ENCODE assay signal across 23 cellular contexts in genomic region chr1:37001697-37002096, GRCh38. TPM values are rescaled to one million over a fixed set of nuclear protein-coding genes. Genes with fewer than 3 reads are reported as not detected.
DNase-seq lines count a peak whose midpoint lies in the region; ATAC-seq, FAIRE-seq and TF ChIP-seq lines count a peak whose summit lies in the region.
"Had no signal": no experiment of that assay in that cellular context is flagged by ENCODE, and none has a peak within 500 bp of the region (broad histone marks: within the 10 kb centered on the region; RNA-seq: fewer than 3 reads in every experiment).

No MANE protein-coding gene starts in this region.

- H3K9me3 ChIP-seq in H1 (ENCODE audit: insufficient read depth in 2 of 2, low read depth in 1 of 2, low read length in 1 of 2): no peaks in the 10 kb centered on the region

- CTCF ChIA-PET in H1 (lab: Charles Lee; ENCODE audit: partially characterized antibody): interaction anchor here (0.6 to 2.4 kb wide), 9 partner anchors 9 to 415 kb away, joined by 3 to 9 read pairs (median 3); no protein-coding TSS in a partner anchor

- H2AFZ ChIP-seq in H1 (ENCODE audit: low read length): no peak overlapping the region

- ATAC-seq in activated T-cell treated with anti-CD3 and anti-CD28 coated beads, Interleukin-2, amount 50 U/mL, for 72 hours (replicated peaks in 1 of 2): no peak
- ATAC-seq: Right ventricle myocardium inferior had no signal

- H3K27ac ChIP-seq in H1 (ENCODE audit: low read depth, low read length): no peak overlapping the region

- H3K27me3 Mint-ChIP-seq in activated T-cell treated with anti-CD3 and anti-CD28 coated beads, Interleukin-2, amount 50 U/mL, for 72 hours (ENCODE audit: low read depth): no peaks in the 10 kb centered on the region

- H3K23me2 ChIP-seq in H1 (ENCODE audit: low read depth, low read length): no peaks in the 10 kb centered on the region

- H4K20me1 ChIP-seq in H1 (replicated peaks in 1 of 2; ENCODE audit: control insufficient read depth in 1 of 2, insufficient read depth in 2 of 2, low read length in 2 of 2): no peaks in the 10 kb centered on the region

- peak; percentile 10; the same call in 1 of the 2 replicates for TF ChIP-seq CTCF in GM12875 (IDR thresholded peaks at IDR 0.05; ENCODE audit: borderline replicate concordance, insufficient read depth, low read depth, low read length)
- peak; percentile 0 to 26 (median 21) for TF ChIP-seq CTCF in H1 (IDR thresholded peaks at IDR 0.05; ENCODE audit: control extremely low read depth in 1 of 3, insufficient read depth in 1 of 3, low read depth in 1 of 3, low read length in 3 of 3)

- H3K4me3 Mint-ChIP-seq in activated T-cell treated with anti-CD3 and anti-CD28 coated beads, Interleukin-2, amount 50 U/mL, for 72 hours: no peak overlapping the region
- H3K4me3 Mint-ChIP-seq: CD4-positive, alpha-beta memory T cell had no signal

- no peaks in the 10 kb centered on the region for H3K36me3 ChIP-seq in H1 (ENCODE audit: control insufficient read depth in 2 of 4, insufficient read depth in 4 of 4, low read length in 3 of 4)

- FAIRE-seq in H1 (lab: Jason Lieb, UNC): no peak
- FAIRE-seq: G401.6, GM19239 had no signal

- DNase-seq in NCI-H82 (lab: John Stamatoyannopoulos, UW) (peak; percentile 48), NCI-H82 treated with DMSO at 0.1 percent for 48 hours (lab: John Stamatoyannopoulos, UW; ENCODE audit: unreplicated experiment) (no peak), NCI-H69 (lab: John Stamatoyannopoulos, UW) (peak; percentile 68), H1 (ENCODE audit: low read depth in 1 of 2, low spot score in 2 of 2) (no peak), DMS114 treated with DMSO at 0.1 percent for 48 hours (lab: John Stamatoyannopoulos, UW; ENCODE audit: unreplicated experiment) (no peak), G401 (ENCODE audit: low spot score) (no peak)
- DNase-seq in activated T-cell treated with anti-CD3 and anti-CD28 coated beads, Interleukin-2, amount 50 U/mL, for 72 hours: no peak
- DNase-seq: Calu3; CD4-positive, alpha-beta memory T cell; DMS79 treated with DMSO at 0.1 percent for 48 hours; HCEC 1CT; NCI-H1092 treated with DMSO at 0.1 percent for 48 hours; NCI-H1694 treated with DMSO at 0.1 percent for 48 hours; NCI-H226; NCI-H524 treated with DMSO at 0.1 percent for 48 hours; T-helper 1 cell had no signal

- H2AK5ac ChIP-seq in H1 (ENCODE audit: low read depth, low read length): no peak overlapping the region

- no peaks in the 10 kb centered on the region; the same call in 1 of the 2 replicates for H3K79me1 ChIP-seq in H1 (ENCODE audit: low read depth, low read length)

- no peaks in the 10 kb centered on the region for H3K36me3 Mint-ChIP-seq in activated T-cell treated with anti-CD3 and anti-CD28 coated beads, Interleukin-2, amount 50 U/mL, for 72 hours (ENCODE audit: insufficient read depth in 2 of 2)
- H3K36me3 Mint-ChIP-seq: CD4-positive, alpha-beta memory T cell had no signal

- peaks cover 0 to 11% (median 10%) of the 10 kb centered on the region in 4 experiments; a peak in 5 of 7 replicates for H3K4me1 ChIP-seq in H1 (replicated peaks in 1 of 4; ENCODE audit: control insufficient read depth in 3 of 4, insufficient read depth in 4 of 4, low read length in 3 of 4)

- no peak overlapping the region for H3K4me2 ChIP-seq in H1 (ENCODE audit: insufficient read depth in 1 of 2, low read depth in 2 of 2, low read length in 2 of 2)

- H3K23ac ChIP-seq in H1 (ENCODE audit: insufficient read length): no peak overlapping the region

- no peak overlapping the region for H3K4ac ChIP-seq in H1 (replicated peaks; ENCODE audit: insufficient read length, low read depth, low read length)

- H3K27ac Mint-ChIP-seq in activated T-cell treated with anti-CD3 and anti-CD28 coated beads, Interleukin-2, amount 50 U/mL, for 72 hours: no peak overlapping the region
- H3K27ac Mint-ChIP-seq: CD4-positive, alpha-beta memory T cell had no signal

- H3K4me3 ChIP-seq in GM12875 (ENCODE audit: low read depth, low read length): no peak overlapping the region
- H3K4me3 ChIP-seq in H1 (ENCODE audit: extremely low read depth in 1 of 4, insufficient read depth in 2 of 4, low read depth in 3 of 4, low read length in 4 of 4): no peak overlapping the region

- no peak for TF ChIP-seq POLR2A in H1 (IDR thresholded peaks at IDR 0.05; ENCODE audit: control extremely low read depth in 1 of 2, low read depth in 2 of 2, low read length in 2 of 2)

- no peak overlapping the region for H2BK12ac ChIP-seq in H1 (ENCODE audit: low read depth, low read length)

- no peak overlapping the region for H4K91ac ChIP-seq in H1 (replicated peaks; ENCODE audit: insufficient read length, low read length)

- no peak overlapping the region for H4K8ac ChIP-seq in H1 (ENCODE audit: extremely low read depth, insufficient read depth, low read length)

- no peak overlapping the region for H2BK5ac ChIP-seq in H1 (ENCODE audit: low read depth, low read length)

- H3K18ac ChIP-seq in H1 (ENCODE audit: extremely low read depth, low read length): no peak overlapping the region

- H3K9ac ChIP-seq in H1 (replicated peaks in 1 of 4; ENCODE audit: extremely low read depth in 1 of 4, low read depth in 3 of 4, low read length in 3 of 4): no peak overlapping the region

- no peak for TF ChIP-seq EP300 in H1 (IDR thresholded peaks at IDR 0.05; ENCODE audit: borderline replicate concordance in 1 of 2, low read depth in 2 of 2, low read length in 2 of 2)

- in situ Hi-C loops in G401 (cut with HindIII; ENCODE audit: low sequenced_read_pairs): no loop called here

- TF ChIP-seq RAD21 in H1 (IDR thresholded peaks at IDR 0.05 in 1 of 2, conservative IDR thresholded peaks at IDR 0.05 in 1 of 2; ENCODE audit: low read depth in 2 of 2, low read length in 2 of 2): peak; percentile 32 to 36

- H3K56ac ChIP-seq in H1 (replicated peaks; ENCODE audit: insufficient read length, low read depth, low read length): no peak overlapping the region

- no peak overlapping the region for H2BK15ac ChIP-seq in H1 (ENCODE audit: low read length)

- H4K5ac ChIP-seq in H1 (ENCODE audit: insufficient read length, low read depth, low read length): no peak overlapping the region

- POLR2A ChIA-PET in H1 (lab: Charles Lee; ENCODE audit: partially characterized antibody): no interaction called here

- H2BK20ac ChIP-seq in H1 (ENCODE audit: low read length): no peak overlapping the region

- no peaks in the 10 kb centered on the region for H3K9me3 Mint-ChIP-seq in activated T-cell treated with anti-CD3 and anti-CD28 coated beads, Interleukin-2, amount 50 U/mL, for 72 hours
- H3K9me3 Mint-ChIP-seq: CD4-positive, alpha-beta memory T cell had no signal

- no peaks in the 10 kb centered on the region for H3K27me3 ChIP-seq in H1 (replicated peaks in 1 of 4; ENCODE audit: control insufficient read depth in 3 of 4, extremely low read depth in 1 of 4, insufficient read depth in 3 of 4, low read length in 3 of 4)

- no peak overlapping the region for H2BK120ac ChIP-seq in H1 (replicated peaks; ENCODE audit: low read depth, low read length)

- H3K79me2 ChIP-seq in H1 (ENCODE audit: control insufficient read depth in 1 of 2, insufficient read depth in 2 of 2, low read length in 2 of 2): no peaks in the 10 kb centered on the region

- no peak overlapping the region for H3K14ac ChIP-seq in H1 (ENCODE audit: insufficient read length)

- 22% methylated on average over 2 of the region's 2 CpGs; no CpG with 5 or more reads in 1 of the 2 experiments for WGBS in H1 (ENCODE audit: extremely low coverage in 1 of 2, insufficient coverage in 1 of 2, insufficient read length in 1 of 2, insufficient replicate concordance in 2 of 2, low coverage in 1 of 2, low lambda C conversion rate in 2 of 2, missing lambda C conversion rate in 1 of 2), 2 experiments

- no peaks in the 10 kb centered on the region for H3K4me1 Mint-ChIP-seq in activated T-cell treated with anti-CD3 and anti-CD28 coated beads, Interleukin-2, amount 50 U/mL, for 72 hours (ENCODE audit: low read depth)
- H3K4me1 Mint-ChIP-seq: CD4-positive, alpha-beta memory T cell had no signal

TF ChIP-seq in H1, 55 proteins besides CTCF, POLR2A, EP300 and RAD21 (continues in another document):
- TF ChIP-seq CREB1 (IDR thresholded peaks at IDR 0.05) (no peak), SRF (IDR thresholded peaks at IDR 0.05; ENCODE audit: low read depth, low read length) (no peak), ASH2L (IDR thresholded peaks at IDR 0.05; ENCODE audit: low read length) (no peak), SP1 (IDR thresholded peaks at IDR 0.05; ENCODE audit: low read depth, low read length) (no peak), ATF2 (IDR thresholded peaks at IDR 0.05; ENCODE audit: low read length) (no peak), CHD1 (IDR thresholded peaks at IDR 0.05; ENCODE audit: low read depth, low read length) (no peak), SP4 (IDR thresholded peaks at IDR 0.05; ENCODE audit: low read length) (no peak), CHD2 (IDR thresholded peaks at IDR 0.05; ENCODE audit: low read length) (no peak), GTF2F1 (IDR thresholded peaks at IDR 0.05; ENCODE audit: borderline replicate concordance, low read depth, low read length) (no peak), POLR2AphosphoS5 (IDR thresholded peaks at IDR 0.05; ENCODE audit: low read depth, low read length) (no peak), KDM1A (IDR thresholded peaks at IDR 0.05; ENCODE audit: borderline replicate concordance, low read length) (no peak), POU5F1 (IDR thresholded peaks at IDR 0.05; ENCODE audit: low read depth, low read length) (no peak)

RNA-seq across cellular contexts. Expression of gene GRIK3, which starts 32.6 kb away (rescaled TPM):
- total RNA-seq in H1 (2021; fragmentation: NEBNext Ultra II Directional; extraction: Animal tissue kit (Norgen Biotek cat#: 25700)): 3.4 and 3.7 TPM in 2 replicates
- 2.1 and 2.5 TPM in 2 replicates for polyA plus RNA-seq in H1 (2011; rRNA removed)
- polyA plus RNA-seq in H1 (2011; cell fraction: cytosol; rRNA removed): 1.9 TPM
- 3.8 TPM for polyA plus RNA-seq in H1 (2011; cell fraction: nucleus; rRNA removed)
- polyA plus RNA-seq in H1 (2012, experiment 1 of 2): 1.5 to 1.9 TPM (median 1.8 TPM) in 4 replicates
- 0.63 TPM for polyA plus RNA-seq in H1 (2012, experiment 2 of 2)
- polyA plus RNA-seq in H1 (2013, experiment 1 of 2): 2.3 TPM
- polyA plus RNA-seq in H1 (2013, experiment 2 of 2): 2.1 TPM
- 7.3 and 7.4 TPM in 2 replicates for polyA minus RNA-seq in H1 (2011; rRNA and poly(A)+ RNA removed)
- polyA minus RNA-seq in H1 (2011; cell fraction: cytosol; rRNA and poly(A)+ RNA removed): 1.8 TPM
- 2.9 TPM for polyA minus RNA-seq in H1 (2011; cell fraction: nucleus; rRNA and poly(A)+ RNA removed)
- not detected for total RNA-seq in activated T-cell treated with anti-CD3 and anti-CD28 coated beads, Interleukin-2, amount 50 U/mL, for 72 hours
- not detected in 2 replicates for total RNA-seq in G401 (2014; rRNA removed; shearing (Covaris generic))
- total RNA-seq: A172; Calu3; CD4-positive, alpha-beta memory T cell; M059J had no signal
- polyA plus RNA-seq: BJ; CD4-positive, alpha-beta memory T cell had no signal

Comparison
In these comparisons a context has a peak if more than half of its experiments do, and no peak if none do; other contexts are left out.
1. DNase-seq: peak in NCI-H82 (single experiment) and NCI-H69 (single experiment); none in NCI-H82 treated with DMSO at 0.1 percent for 48 hours (single experiment), H1 (0 of 2), DMS114 treated with DMSO at 0.1 percent for 48 hours (single experiment), activated T-cell treated with anti-CD3 and anti-CD28 coated beads, Interleukin-2, amount 50 U/mL, for 72 hours (0 of 2) and G401 (single experiment).